18 cellular contexts compared by ENCODE assay signal in the genomic region with DNA sequence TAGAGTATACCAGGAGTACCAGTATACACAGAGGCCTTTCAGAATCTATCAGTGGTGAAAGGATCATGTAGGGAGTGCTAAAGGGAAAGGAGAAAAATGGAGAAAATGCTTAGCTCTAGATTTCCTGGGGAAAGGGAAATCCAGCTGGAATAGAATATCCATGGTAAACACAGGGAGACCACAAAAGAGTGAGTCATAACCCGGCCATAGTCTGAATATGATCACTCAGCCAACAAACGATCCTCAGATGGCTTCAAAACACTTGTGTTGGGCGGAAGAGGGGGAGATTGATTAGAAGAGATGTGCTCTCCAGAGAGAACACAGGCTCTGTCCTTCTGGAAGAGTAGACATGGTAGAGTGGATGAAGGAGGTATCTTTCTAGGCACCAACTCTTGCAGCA.
DNase-seq lines count a peak whose midpoint lies in the region; ATAC-seq and TF ChIP-seq lines count a peak whose summit lies in the region.
"Had no signal": no experiment of that assay in that cellular context is flagged by ENCODE, and none has a peak within 500 bp of the region (broad histone marks: within the 10 kb centered on the region; RNA-seq: fewer than 3 reads in every experiment).

No MANE protein-coding gene starts in this region.

- ATAC-seq in GM21447 (IDR thresholded peaks at IDR 0.05; ENCODE audit: unreplicated experiment) = no peak
- ATAC-seq: heart left ventricle had no signal

- no peak overlapping the region for H3K27ac ChIP-seq in WERI-Rb-1
- H3K27ac ChIP-seq: heart left ventricle, PC-9, right atrium auricular region had no signal

- TF ChIP-seq CTCF in WERI-Rb-1 (IDR thresholded peaks at IDR 0.05; ENCODE audit: low read depth, low read length) = no peak

- H3K4me3 ChIP-seq in WERI-Rb-1 (ENCODE audit: low read depth, low read length) = no peak overlapping the region
- H3K4me3 ChIP-seq: heart left ventricle, PC-9, right atrium auricular region had no signal

- no peaks in the 10 kb centered on the region for H3K36me3 ChIP-seq in WERI-Rb-1
- H3K36me3 ChIP-seq: heart left ventricle, right atrium auricular region had no signal

- no peaks in the 10 kb centered on the region for H3K27me3 ChIP-seq in WERI-Rb-1 (ENCODE audit: insufficient read depth, low read depth, severe bottlenecking)
- H3K27me3 ChIP-seq: heart left ventricle, right atrium auricular region had no signal

- DNase-seq in A172 (ENCODE audit: low spot score) = peak; percentile 26
- DNase-seq in GM03348 (ENCODE audit: low spot score) = peak; percentile 39
- peak; percentile 64 for DNase-seq in RPMI7951 (ENCODE audit: low read depth)
- peak; percentile 42 for DNase-seq in fibroblast of peridontal ligament (ENCODE audit: extremely low read depth)
- DNase-seq in activated gamma-delta T cell (lab: John Stamatoyannopoulos, UW) = no peak
- DNase-seq in WERI-Rb-1 = no peak
- no peak for DNase-seq in activated CD8-positive, alpha-beta memory T cell treated with anti-CD3 and anti-CD28 coated beads, Interleukin-2, amount 50 U/mL, for 4 hours
- DNase-seq: activated CD4-positive, alpha-beta T cell treated with anti-CD3 and anti-CD28 coated beads, Interleukin-2, amount 50 U/mL, for 4 hours; activated naive CD4-positive, alpha-beta T cell treated with anti-CD3 and anti-CD28 coated beads, Interleukin-2, amount 10 ng/mL, durations not matched to agents 7 days and 5 days; CD8-positive, alpha-beta memory T cell; heart left ventricle; NCI-H187 treated with DMSO at 0.1 percent for 48 hours; NCI-H526; PC-9; stimulated activated CD4-positive, alpha-beta T cell treated with anti-CD3 and anti-CD28 coated beads, Interleukin-1b, Interleukin-23, amount 100 ng/mL, for 48 hours; SW 1271 had no signal

- H3K9me3 ChIP-seq in WERI-Rb-1 (ENCODE audit: severe bottlenecking) = no peaks in the 10 kb centered on the region

Comparison
In these comparisons a context has a peak if more than half of its experiments do, and no peak if none do; other contexts are left out.
1. DNase-seq: peak in A172 (single experiment), GM03348 (single experiment), RPMI7951 (single experiment) and fibroblast of peridontal ligament (single experiment); none in activated gamma-delta T cell (single experiment), WERI-Rb-1 (single experiment) and activated CD8-positive, alpha-beta memory T cell treated with anti-CD3 and anti-CD28 coated beads, Interleukin-2, amount 50 U/mL, for 4 hours (single experiment).